In the genomic region with DNA sequence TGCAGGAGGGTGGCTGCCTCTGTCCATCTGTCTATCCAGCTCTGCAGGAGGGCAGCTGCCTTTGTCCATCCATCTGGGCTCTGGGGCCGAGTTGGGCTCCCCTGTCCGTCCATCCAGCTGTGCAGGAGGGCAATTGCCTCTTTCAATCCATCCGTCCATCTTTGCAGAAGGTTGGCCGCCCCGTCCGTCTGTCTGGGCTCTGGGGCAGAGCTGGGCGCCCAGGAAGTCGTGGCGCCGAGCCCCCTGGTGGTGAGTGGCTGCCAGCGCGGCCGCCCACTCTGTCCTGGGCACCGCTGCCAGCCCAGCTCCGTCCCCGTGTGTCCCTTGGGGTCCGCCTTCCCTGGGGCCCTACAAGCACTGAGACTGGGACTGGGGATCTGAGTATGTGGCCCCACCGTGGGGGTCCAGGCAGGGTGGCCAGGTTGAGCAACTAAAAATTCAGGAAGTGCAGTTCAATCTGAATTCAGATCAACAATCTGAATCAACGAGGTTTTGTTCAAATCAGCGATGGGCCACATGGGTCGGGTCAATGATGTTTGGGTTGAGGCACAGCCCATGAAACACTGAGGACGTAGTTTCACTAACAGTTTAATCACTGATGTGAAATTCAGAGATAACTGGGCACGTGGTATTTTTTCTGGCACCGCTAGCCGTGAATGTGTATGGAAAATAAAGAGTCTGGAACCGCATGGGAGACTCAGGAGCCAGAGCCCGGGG, we compare ENCODE assay signal across 8 cellular contexts.
A peak's percentile ranks its signal among the peaks of the same experiment; 100 is the strongest.
DNase-seq lines count a peak whose midpoint lies in the region; ATAC-seq and TF ChIP-seq lines count a peak whose summit lies in the region.

No MANE protein-coding gene starts in this region.

- POLR2A ChIA-PET in activated CD8-positive, alpha-beta T cell treated with anti-CD3 and anti-CD28 coated beads for 36 hours (lab: Charles Lee), result no interaction called here

- H3K9me3 Mint-ChIP-seq in activated CD8-positive, alpha-beta T cell treated with anti-CD3 and anti-CD28 coated beads for 36 hours, result no peaks in the 10 kb centered on the region
- H3K9me3 Mint-ChIP-seq in T-helper 2 cell treated with Interferon-gamma antibody and Interleukin-4, amounts not matched to agents 5 μg/mL and 100 μg/mL, for 36 hours, result no peaks in the 10 kb centered on the region

- WGBS in stomach, 5 donors, result 30 to 54% (median 42%) methylated on average over 15 to 27 of the region's 27 CpGs

- H3K4me3 ChIP-seq in cardiac muscle cell, result no peak overlapping the region
- no peak overlapping the region for H3K4me3 ChIP-seq in kidney epithelial cell (ENCODE audit: low read depth, low read length)
- no peak overlapping the region for H3K4me3 ChIP-seq in stomach

- H3K27ac ChIP-seq in cardiac muscle cell (no peak overlapping the region), stomach (no peak overlapping the region)

- TF ChIP-seq EP300 in stomach (IDR thresholded peaks at IDR 0.05), result no peak

- H3K36me3 ChIP-seq in cardiac muscle cell (no peaks in the 10 kb centered on the region), kidney epithelial cell (ENCODE audit: control insufficient read depth, insufficient read depth, low read length) (no peaks in the 10 kb centered on the region), stomach (no peaks in the 10 kb centered on the region)

- no peaks in the 10 kb centered on the region for H3K36me3 Mint-ChIP-seq in activated CD8-positive, alpha-beta T cell treated with anti-CD3 and anti-CD28 coated beads for 36 hours (ENCODE audit: low read depth)
- H3K36me3 Mint-ChIP-seq in T-helper 2 cell treated with Interferon-gamma antibody and Interleukin-4, amounts not matched to agents 5 μg/mL and 100 μg/mL, for 36 hours (ENCODE audit: low read depth), result no peaks in the 10 kb centered on the region

- peaks cover 4% of the 10 kb centered on the region for H3K27me3 Mint-ChIP-seq in activated CD8-positive, alpha-beta T cell treated with anti-CD3 and anti-CD28 coated beads for 36 hours
- no peaks in the 10 kb centered on the region for H3K27me3 Mint-ChIP-seq in T-helper 2 cell treated with Interferon-gamma antibody and Interleukin-4, amounts not matched to agents 5 μg/mL and 100 μg/mL, for 36 hours (ENCODE audit: low read depth)

- H3K4me1 ChIP-seq in cardiac muscle cell (ENCODE audit: low read depth) (no peaks in the 10 kb centered on the region), stomach (peaks cover 0 to 4% (median 0%) of the 10 kb centered on the region in 4 donors)

- no peak overlapping the region for H3K4me3 Mint-ChIP-seq in activated CD8-positive, alpha-beta T cell treated with anti-CD3 and anti-CD28 coated beads for 36 hours
- H3K4me3 Mint-ChIP-seq in T-helper 2 cell treated with Interferon-gamma antibody and Interleukin-4, amounts not matched to agents 5 μg/mL and 100 μg/mL, for 36 hours, result no peak overlapping the region

- H3K4me1 Mint-ChIP-seq in activated CD8-positive, alpha-beta T cell treated with anti-CD3 and anti-CD28 coated beads for 36 hours (ENCODE audit: low read depth), result no peaks in the 10 kb centered on the region
- no peaks in the 10 kb centered on the region for H3K4me1 Mint-ChIP-seq in T-helper 2 cell treated with Interferon-gamma antibody and Interleukin-4, amounts not matched to agents 5 μg/mL and 100 μg/mL, for 36 hours (ENCODE audit: low read depth)

- H3K27me3 ChIP-seq in cardiac muscle cell (no peaks in the 10 kb centered on the region), kidney epithelial cell (ENCODE audit: control insufficient read depth, insufficient read depth, low read length) (peaks cover 6% of the 10 kb centered on the region), stomach (peaks cover 0 to 70% (median 0%) of the 10 kb centered on the region in 3 donors)

- CTCF ChIA-PET in activated CD8-positive, alpha-beta T cell treated with anti-CD3 and anti-CD28 coated beads for 36 hours (lab: Charles Lee), result interaction anchor here (1.5 to 1.7 kb wide), 2 partner anchors 10 to 100 kb away, joined by 3 to 12 read pairs; no protein-coding TSS in a partner anchor

- TF ChIP-seq CTCF in cardiac muscle cell (IDR thresholded peaks at IDR 0.05; ENCODE audit: low read depth, low read length), result peak; percentile 28
- peak; percentile 77 for TF ChIP-seq CTCF in activated CD8-positive, alpha-beta T cell treated with anti-CD3 and anti-CD28 coated beads for 36 hours (IDR thresholded peaks at IDR 0.05)
- TF ChIP-seq CTCF in kidney epithelial cell (IDR thresholded peaks at IDR 0.05; ENCODE audit: insufficient read depth, low read length, poor library complexity, severe bottlenecking), result peak; percentile 42
- peak in 5 of 7 experiments; percentile 20 to 72 (median 66) for TF ChIP-seq CTCF in stomach (IDR thresholded peaks at IDR 0.05)

- H3K9me3 ChIP-seq in cardiac muscle cell (ENCODE audit: low read depth) (no peaks in the 10 kb centered on the region), stomach (no peaks in the 10 kb centered on the region)

- intact Hi-C loops in Right ventricle myocardium inferior (cut with DNase I), result no loop called here
- intact Hi-C loops in activated CD8-positive, alpha-beta T cell treated with anti-CD3 and anti-CD28 coated beads for 36 hours (cut with micrococcal nuclease), result no loop called here
- intact Hi-C loops in stomach (cut with DNase I; ENCODE audit: low total_unique reads), result no loop called here

- DNase-seq in cardiac muscle cell (ENCODE audit: low read depth in 1 of 2, low spot score in 1 of 2), result no peak
- no peak for DNase-seq in Right ventricle myocardium inferior (ENCODE audit: missing footprints)
- DNase-seq in activated CD8-positive, alpha-beta T cell treated with anti-CD3 and anti-CD28 coated beads for 36 hours, result peak; percentile 34
- DNase-seq in kidney epithelial cell (ENCODE audit: low read depth), result no peak
- DNase-seq in stomach, result no peak
- DNase-seq in cerebellar nuclear complex (lab: John Stamatoyannopoulos, UW), result no peak
- no peak for DNase-seq in T-helper 2 cell treated with Interferon-gamma antibody and Interleukin-4, amounts not matched to agents 5 μg/mL and 100 μg/mL, for 36 hours (ENCODE audit: low spot score)

- H3K27ac Mint-ChIP-seq in activated CD8-positive, alpha-beta T cell treated with anti-CD3 and anti-CD28 coated beads for 36 hours, result no peak overlapping the region
- H3K27ac Mint-ChIP-seq in T-helper 2 cell treated with Interferon-gamma antibody and Interleukin-4, amounts not matched to agents 5 μg/mL and 100 μg/mL, for 36 hours, result no peak overlapping the region

- TF ChIP-seq POLR2A in stomach (IDR thresholded peaks at IDR 0.05), result no peak

- no peak for ATAC-seq in Right ventricle myocardium inferior
- peak; percentile 56 for ATAC-seq in activated CD8-positive, alpha-beta T cell treated with anti-CD3 and anti-CD28 coated beads for 36 hours
- ATAC-seq in GM18909 (IDR thresholded peaks at IDR 0.05; ENCODE audit: poor library complexity, unreplicated experiment), result no peak
